Comparison of ENCODE assay signal across 19 cellular contexts in the genomic region with DNA sequence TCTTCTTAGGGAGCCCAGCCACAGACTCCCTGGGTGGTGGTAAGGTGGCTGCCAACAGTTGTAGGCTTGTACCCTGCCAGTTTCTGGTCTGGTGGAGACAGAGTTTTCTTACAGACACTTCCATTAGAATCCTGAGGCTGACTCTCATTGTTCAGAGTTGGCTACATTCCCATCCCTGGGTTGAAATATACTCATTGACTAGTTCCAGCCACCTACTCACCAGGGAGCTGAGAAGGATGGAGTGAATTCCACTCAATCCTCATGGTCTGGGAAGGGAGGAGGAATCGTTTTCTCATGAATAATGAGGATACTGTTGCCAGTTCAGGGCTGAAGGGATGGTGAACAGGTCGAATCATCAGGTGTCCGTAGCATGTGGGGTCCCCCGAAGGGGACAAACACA.
DNase-seq lines count a peak whose midpoint lies in the region; TF ChIP-seq lines count a peak whose summit lies in the region.
"Had no signal": no experiment of that assay in that cellular context is flagged by ENCODE, and none has a peak within 500 bp of the region (broad histone marks: within the 10 kb centered on the region; RNA-seq: fewer than 3 reads in every experiment).

No MANE protein-coding gene starts in this region.

- intact Hi-C loops in thyroid gland (cut with DNase I) = no loop called here
- intact Hi-C loops in stomach (cut with DNase I; ENCODE audit: low total_unique reads) = no loop called here
- intact Hi-C loops in left ventricle myocardium inferior (cut with micrococcal nuclease) = no loop called here

- no peaks in the 10 kb centered on the region for H3K9me3 Mint-ChIP-seq in T-helper 1 cell treated with Interleukin-12 subunit alpha and Interleukin-12 subunit beta and Interleukin-4 antibody, amounts not matched to agents 30 μg/mL and 1 μg/mL, for 36 hours
- H3K9me3 Mint-ChIP-seq: CD8-positive, alpha-beta memory T cell; neural crest cell had no signal

- H3K36me3 Mint-ChIP-seq in T-helper 1 cell treated with Interleukin-12 subunit alpha and Interleukin-12 subunit beta and Interleukin-4 antibody, amounts not matched to agents 30 μg/mL and 1 μg/mL, for 36 hours (ENCODE audit: low read depth) = no peaks in the 10 kb centered on the region
- H3K36me3 Mint-ChIP-seq: activated naive CD8-positive, alpha-beta T cell; CD8-positive, alpha-beta memory T cell had no signal

- peaks cover 8% of the 10 kb centered on the region for H3K4me1 Mint-ChIP-seq in T-helper 1 cell treated with Interleukin-12 subunit alpha and Interleukin-12 subunit beta and Interleukin-4 antibody, amounts not matched to agents 30 μg/mL and 1 μg/mL, for 36 hours (ENCODE audit: low read depth)
- H3K4me1 Mint-ChIP-seq: CD8-positive, alpha-beta memory T cell had no signal

- H3K27me3 ChIP-seq in adipocyte (replicated peaks; ENCODE audit: control insufficient read depth, insufficient read depth, low read length) (no peaks in the 10 kb centered on the region), thyroid gland (no peaks in the 10 kb centered on the region), stomach (peaks cover 0 to 9% (median 0%) of the 10 kb centered on the region in 3 donors), left ventricle myocardium inferior (ENCODE audit: low read depth) (peaks cover 16% of the 10 kb centered on the region)
- H3K27me3 ChIP-seq: cardiac muscle cell, esophagus squamous epithelium had no signal

- no peak for DNase-seq in T-helper 1 cell
- peak; percentile 40 for DNase-seq in adipocyte (ENCODE audit: low read depth)
- peak; percentile 37 for DNase-seq in iPS-NIHi11 (ENCODE audit: low spot score)
- DNase-seq in thyroid gland = peak; percentile 33 to 40
- DNase-seq in stomach = no peak
- no peak for DNase-seq in stimulated activated CD4-positive, alpha-beta T cell treated with anti-CD3 and anti-CD28 coated beads, Interleukin-4, amount 100 ng/mL, for 1 hour
- DNase-seq in left ventricle myocardium inferior = no peak
- DNase-seq: CD8-positive, alpha-beta memory T cell; esophagus squamous epithelium; islet precursor cell; NCI-H2029 treated with DMSO at 0.1 percent for 48 hours; NCI-H524 treated with DMSO at 0.1 percent for 48 hours; stimulated activated CD4-positive, alpha-beta T cell treated with anti-CD3 and anti-CD28 coated beads, Interleukin-15, amount 100 ng/mL, for 24 hours; stimulated activated naive CD8-positive, alpha-beta T cell treated with anti-CD3 and anti-CD28 coated beads, Interleukin-15, Interleukin-2, amounts not matched to agents 100 U/mL and 50 U/mL, for 24 hours had no signal

- WGBS in thyroid gland, 2 donors = 62 to 77% methylated on average over 4 of the region's 4 CpGs
- WGBS in stomach, 5 donors = 77 to 90% (median 87%) methylated on average over 4 of the region's 4 CpGs

- peaks cover 44% of the 10 kb centered on the region for H3K4me1 ChIP-seq in adipocyte (ENCODE audit: control insufficient read depth, insufficient read depth, low read length)
- no peaks in the 10 kb centered on the region for H3K4me1 ChIP-seq in thyroid gland
- H3K4me1 ChIP-seq in stomach = no peaks in the 10 kb centered on the region
- H3K4me1 ChIP-seq in left ventricle myocardium inferior = no peaks in the 10 kb centered on the region
- H3K4me1 ChIP-seq: esophagus squamous epithelium had no signal

- H3K4me3 Mint-ChIP-seq in T-helper 1 cell treated with Interleukin-12 subunit alpha and Interleukin-12 subunit beta and Interleukin-4 antibody, amounts not matched to agents 30 μg/mL and 1 μg/mL, for 36 hours = no peak overlapping the region
- H3K4me3 Mint-ChIP-seq: activated naive CD8-positive, alpha-beta T cell; CD8-positive, alpha-beta memory T cell; neural crest cell had no signal

- H3K4me3 ChIP-seq in adipocyte (ENCODE audit: low read length) = no peak overlapping the region
- H3K4me3 ChIP-seq in thyroid gland (replicated peaks in 1 of 3) = no peak overlapping the region
- H3K4me3 ChIP-seq in stomach = no peak overlapping the region
- H3K4me3 ChIP-seq in left ventricle myocardium inferior = no peak overlapping the region
- H3K4me3 ChIP-seq: cardiac muscle cell, esophagus squamous epithelium, SK-N-MC had no signal

- no peak overlapping the region for H3K27ac ChIP-seq in thyroid gland
- H3K27ac ChIP-seq in stomach = no peak overlapping the region
- no peak overlapping the region for H3K27ac ChIP-seq in left ventricle myocardium inferior (replicated peaks)
- H3K27ac ChIP-seq: cardiac muscle cell, esophagus squamous epithelium, SK-N-MC had no signal

- H3K27ac Mint-ChIP-seq in T-helper 1 cell treated with Interleukin-12 subunit alpha and Interleukin-12 subunit beta and Interleukin-4 antibody, amounts not matched to agents 30 μg/mL and 1 μg/mL, for 36 hours = peak overlapping the region; percentile 38
- H3K27ac Mint-ChIP-seq: activated naive CD8-positive, alpha-beta T cell; CD8-positive, alpha-beta memory T cell had no signal

- TF ChIP-seq CTCF in thyroid gland (IDR thresholded peaks at IDR 0.05) (no peak), stomach (IDR thresholded peaks at IDR 0.05) (no peak), left ventricle myocardium inferior (IDR thresholded peaks at IDR 0.05; ENCODE audit: borderline replicate concordance) (no peak)

- H3K36me3 ChIP-seq in adipocyte (ENCODE audit: control insufficient read depth, insufficient read depth, low read length, severe bottlenecking) (no peaks in the 10 kb centered on the region), thyroid gland (no peaks in the 10 kb centered on the region), stomach (no peaks in the 10 kb centered on the region), left ventricle myocardium inferior (no peaks in the 10 kb centered on the region)
- H3K36me3 ChIP-seq: cardiac muscle cell, esophagus squamous epithelium had no signal

- H3K27me3 Mint-ChIP-seq in T-helper 1 cell treated with Interleukin-12 subunit alpha and Interleukin-12 subunit beta and Interleukin-4 antibody, amounts not matched to agents 30 μg/mL and 1 μg/mL, for 36 hours (ENCODE audit: low read depth) = no peaks in the 10 kb centered on the region
- H3K27me3 Mint-ChIP-seq: activated naive CD8-positive, alpha-beta T cell had no signal

- no peak for TF ChIP-seq POLR2A in thyroid gland (IDR thresholded peaks at IDR 0.05)
- no peak for TF ChIP-seq POLR2A in stomach (IDR thresholded peaks at IDR 0.05)

- H3K9ac ChIP-seq in adipocyte (ENCODE audit: low read length) = no peak overlapping the region

- no peak for TF ChIP-seq EP300 in stomach (IDR thresholded peaks at IDR 0.05)

- H3K9me3 ChIP-seq in adipocyte (ENCODE audit: control insufficient read depth, low read length) (no peaks in the 10 kb centered on the region), thyroid gland (no peaks in the 10 kb centered on the region), stomach (no peaks in the 10 kb centered on the region), left ventricle myocardium inferior (replicated peaks) (no peaks in the 10 kb centered on the region)
- H3K9me3 ChIP-seq: esophagus squamous epithelium had no signal

Comparison
In these comparisons a context has a peak if more than half of its experiments do, and no peak if none do; other contexts are left out.
1. DNase-seq: peak in adipocyte (single experiment), iPS-NIHi11 (single experiment) and thyroid gland (2 of 2); none in T-helper 1 cell (0 of 5), stomach (single experiment), stimulated activated CD4-positive, alpha-beta T cell treated with anti-CD3 and anti-CD28 coated beads, Interleukin-4, amount 100 ng/mL, for 1 hour (single experiment) and left ventricle myocardium inferior (single experiment).